7 cellular contexts compared by ENCODE assay signal in genomic region chr10:2329082-2329481, GRCh38.
"Had no signal": no experiment of that assay in that cellular context is flagged by ENCODE, and none has a peak within 500 bp of the region (broad histone marks: within the 10 kb centered on the region; RNA-seq: fewer than 3 reads in every experiment).

No MANE protein-coding gene starts in this region.

- H3K27ac Mint-ChIP-seq: IgD-negative memory B cell had no signal

- H3K4me1 Mint-ChIP-seq: IgD-negative memory B cell had no signal

- ATAC-seq: HepG2, K562 had no signal

- H3K4me3 ChIP-seq: K562 had no signal

- H3K9me3 Mint-ChIP-seq: IgD-negative memory B cell had no signal

- DNase-seq: IMR-90, KBM-7, KG1 had no signal

- H3K27ac ChIP-seq: HL-60 had no signal
